8 cellular contexts compared by ENCODE assay signal in genomic region chr9:132242621-132243155, GRCh38.
DNase-seq lines count a peak whose midpoint lies in the region; ATAC-seq and TF ChIP-seq lines count a peak whose summit lies in the region.

No MANE protein-coding gene starts in this region.

- no peaks in the 10 kb centered on the region for H3K36me3 Mint-ChIP-seq in T-helper 1 cell treated with Interleukin-12 subunit alpha and Interleukin-12 subunit beta and Interleukin-4 antibody, amounts not matched to agents 30 μg/mL and 1 μg/mL, for 36 hours (ENCODE audit: low read depth)
- peaks cover 3% of the 10 kb centered on the region for H3K36me3 Mint-ChIP-seq in activated CD4-positive, alpha-beta memory T cell treated with anti-CD3 and anti-CD28 coated beads, Interleukin-2, amount 10 ng/mL, durations not matched to agents 7 days and 5 days (ENCODE audit: low read depth)

- DNase-seq in T-helper 1 cell (no peak), suprapubic skin (ENCODE audit: low spot score in 2 of 2) (peak in 1 of 2 donors; percentile 77), superior temporal gyrus (ENCODE audit: extremely low spot score) (no peak), SHP77 (lab: John Stamatoyannopoulos, UW) (no peak)
- no peak for DNase-seq in activated CD4-positive, alpha-beta memory T cell treated with anti-CD3 and anti-CD28 coated beads, Interleukin-2, amount 10 ng/mL, durations not matched to agents 7 days and 5 days

- no peaks in the 10 kb centered on the region for H3K9me3 Mint-ChIP-seq in T-helper 1 cell treated with Interleukin-12 subunit alpha and Interleukin-12 subunit beta and Interleukin-4 antibody, amounts not matched to agents 30 μg/mL and 1 μg/mL, for 36 hours
- no peaks in the 10 kb centered on the region for H3K9me3 Mint-ChIP-seq in activated CD4-positive, alpha-beta memory T cell treated with anti-CD3 and anti-CD28 coated beads, Interleukin-2, amount 10 ng/mL, durations not matched to agents 7 days and 5 days

- peaks cover 8% of the 10 kb centered on the region for H3K4me1 Mint-ChIP-seq in T-helper 1 cell treated with Interleukin-12 subunit alpha and Interleukin-12 subunit beta and Interleukin-4 antibody, amounts not matched to agents 30 μg/mL and 1 μg/mL, for 36 hours (ENCODE audit: low read depth)
- H3K4me1 Mint-ChIP-seq in activated CD4-positive, alpha-beta memory T cell treated with anti-CD3 and anti-CD28 coated beads, Interleukin-2, amount 10 ng/mL, durations not matched to agents 7 days and 5 days: peaks cover 9% of the 10 kb centered on the region

- TF ChIP-seq POLR2A in suprapubic skin (IDR thresholded peaks at IDR 0.05): no peak

- peaks cover 40% of the 10 kb centered on the region for H3K27me3 Mint-ChIP-seq in T-helper 1 cell treated with Interleukin-12 subunit alpha and Interleukin-12 subunit beta and Interleukin-4 antibody, amounts not matched to agents 30 μg/mL and 1 μg/mL, for 36 hours (ENCODE audit: low read depth)
- H3K27me3 Mint-ChIP-seq in activated CD4-positive, alpha-beta memory T cell treated with anti-CD3 and anti-CD28 coated beads, Interleukin-2, amount 10 ng/mL, durations not matched to agents 7 days and 5 days: peaks cover 36% of the 10 kb centered on the region

- H3K4me3 ChIP-seq in iPS-18a (ENCODE audit: low read length) (peak overlapping the region; percentile 63), suprapubic skin (peak overlapping the region; percentile 75)

- H3K27ac ChIP-seq in iPS-18a (ENCODE audit: low read length): no peak overlapping the region
- H3K27ac ChIP-seq in suprapubic skin: no peak overlapping the region

- WGBS in suprapubic skin: 27% methylated on average over 17 of the region's 18 CpGs

- TF ChIP-seq CTCF in suprapubic skin (IDR thresholded peaks at IDR 0.05): no peak

- H3K4me1 ChIP-seq in iPS-18a (ENCODE audit: control insufficient read depth, low read depth, low read length) (peaks cover 4% of the 10 kb centered on the region), suprapubic skin (peaks cover 29% of the 10 kb centered on the region)

- no peak for ATAC-seq in HG02885 (IDR thresholded peaks at IDR 0.05; ENCODE audit: poor library complexity, unreplicated experiment)

- H3K27me3 ChIP-seq in iPS-18a (ENCODE audit: control insufficient read depth, insufficient read depth, low read length) (peaks cover 14% of the 10 kb centered on the region), suprapubic skin (peaks cover 21% of the 10 kb centered on the region)

- peak overlapping the region; percentile 44 for H3K9ac ChIP-seq in iPS-18a (ENCODE audit: low read length)

- CTCF ChIA-PET in activated CD4-positive, alpha-beta memory T cell treated with anti-CD3 and anti-CD28 coated beads, Interleukin-2, amount 10 ng/mL, durations not matched to agents 7 days and 5 days (lab: Charles Lee): no interaction called here

- H3K36me3 ChIP-seq in iPS-18a (ENCODE audit: control insufficient read depth, low read depth, low read length) (no peaks in the 10 kb centered on the region), suprapubic skin (no peaks in the 10 kb centered on the region)

- H3K9me3 ChIP-seq in iPS-18a (ENCODE audit: control insufficient read depth, low read depth, low read length): no peaks in the 10 kb centered on the region
- H3K9me3 ChIP-seq in suprapubic skin: no peaks in the 10 kb centered on the region

- H3K4me3 Mint-ChIP-seq in T-helper 1 cell treated with Interleukin-12 subunit alpha and Interleukin-12 subunit beta and Interleukin-4 antibody, amounts not matched to agents 30 μg/mL and 1 μg/mL, for 36 hours: peak overlapping the region; percentile 90
- peak overlapping the region; percentile 88 for H3K4me3 Mint-ChIP-seq in activated CD4-positive, alpha-beta memory T cell treated with anti-CD3 and anti-CD28 coated beads, Interleukin-2, amount 10 ng/mL, durations not matched to agents 7 days and 5 days

- POLR2A ChIA-PET in activated CD4-positive, alpha-beta memory T cell treated with anti-CD3 and anti-CD28 coated beads, Interleukin-2, amount 10 ng/mL, durations not matched to agents 7 days and 5 days (lab: Charles Lee): no interaction called here

- H3K27ac Mint-ChIP-seq in T-helper 1 cell treated with Interleukin-12 subunit alpha and Interleukin-12 subunit beta and Interleukin-4 antibody, amounts not matched to agents 30 μg/mL and 1 μg/mL, for 36 hours: peak overlapping the region; percentile 84
- peak overlapping the region; percentile 56 for H3K27ac Mint-ChIP-seq in activated CD4-positive, alpha-beta memory T cell treated with anti-CD3 and anti-CD28 coated beads, Interleukin-2, amount 10 ng/mL, durations not matched to agents 7 days and 5 days

- no peak for TF ChIP-seq EP300 in suprapubic skin (IDR thresholded peaks at IDR 0.05)
